Comparison of ENCODE assay signal across 8 cellular contexts in the genomic region with DNA sequence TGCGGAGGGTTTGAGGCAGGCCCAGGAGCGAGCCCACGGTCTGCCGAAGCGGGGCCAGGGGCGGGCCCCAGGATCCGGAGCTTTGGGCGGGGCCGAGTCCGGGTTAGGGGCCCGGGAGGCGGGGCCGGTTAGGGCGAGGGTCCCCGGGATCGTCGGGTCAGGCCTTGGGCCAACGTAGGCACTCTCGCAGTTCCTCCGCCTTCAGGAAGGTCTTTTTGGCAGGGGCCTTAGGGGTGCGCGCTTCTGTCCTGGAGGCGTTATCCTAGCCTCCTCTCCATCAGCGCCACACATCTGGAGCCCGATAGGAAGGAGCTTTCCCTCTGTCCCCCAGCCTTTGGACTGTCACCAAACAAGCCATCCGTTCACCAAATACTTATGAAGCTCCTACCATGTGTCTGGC.
DNase-seq lines count a peak whose midpoint lies in the region; ATAC-seq and TF ChIP-seq lines count a peak whose summit lies in the region.
"Not testable (repeated sequence)": the region's sequence is repeated elsewhere in the genome, so short reads cannot be mapped to it uniquely, and the experiment has no call there.

No MANE protein-coding gene starts in this region.

- not testable (repeated sequence) for H4K20me1 ChIP-seq in Karpas-422 (ENCODE audit: insufficient read depth, low read depth, low read length); SK-N-SH (ENCODE audit: insufficient read depth)

- TF ChIP-seq CTCF in SK-N-SH (IDR thresholded peaks at IDR 0.05); ascending aorta (IDR thresholded peaks at IDR 0.05); esophagus squamous epithelium (IDR thresholded peaks at IDR 0.05); right lobe of liver (IDR thresholded peaks at IDR 0.05); parathyroid adenoma (IDR thresholded peaks at IDR 0.05); transverse colon (IDR thresholded peaks at IDR 0.05): not testable (repeated sequence)

- not testable (repeated sequence) for H2AFZ ChIP-seq in Karpas-422 (ENCODE audit: low read length)
- H2AFZ ChIP-seq in SK-N-SH (ENCODE audit: low read depth), result peak overlapping the region; percentile 90
- peak overlapping the region; percentile 78 for H2AFZ ChIP-seq in parathyroid adenoma

- CTCF ChIA-PET in SK-N-SH (lab: Yijun Ruan, JAX), result interaction anchor here (1.2 kb wide), 1 partner anchor 20 kb away, joined by 3 read pairs; no protein-coding TSS in a partner anchor

- not testable (repeated sequence) for H3K79me2 ChIP-seq in Karpas-422 (ENCODE audit: low read length); SK-N-SH (ENCODE audit: insufficient read depth); parathyroid adenoma

- not testable (repeated sequence) for ATAC-seq in right lobe of liver

- H3K27ac ChIP-seq in Karpas-422 (ENCODE audit: low read length); right lobe of liver: not testable (repeated sequence)
- H3K27ac ChIP-seq in SK-N-SH (ENCODE audit: low read depth in 2 of 2, low read length in 1 of 2) (peak overlapping the region in 1 of 2 experiments; percentile 69; a peak in 1 of 4 replicates), ascending aorta (peak overlapping the region; percentile 83 to 85), esophagus squamous epithelium (peak overlapping the region; percentile 89 to 94 (median 92)), parathyroid adenoma (peak overlapping the region; percentile 39), transverse colon (peak overlapping the region; percentile 84 to 92 (median 89))

- in situ Hi-C loops in transverse colon (cut with MboI; ENCODE audit: low pct_ligation_motif_present in 1 of 4, low pct_unique_long_range_greater_than_20kb in 1 of 4, low sequenced_read_pairs in 3 of 4), result not testable (repeated sequence)

- H3K9me3 ChIP-seq in Karpas-422 (ENCODE audit: low read length); SK-N-SH; ascending aorta; esophagus squamous epithelium; right lobe of liver; parathyroid adenoma (ENCODE audit: control insufficient read depth, low read length); transverse colon: not testable (repeated sequence)

- H3K4me2 ChIP-seq in Karpas-422 (ENCODE audit: low read depth, low read length, poor library complexity, severe bottlenecking), result peak overlapping the region; percentile 59
- H3K4me2 ChIP-seq in SK-N-SH, result peak overlapping the region; percentile 78
- peak overlapping the region; percentile 55 for H3K4me2 ChIP-seq in parathyroid adenoma (ENCODE audit: low read length)

- H3K4me3 ChIP-seq in Karpas-422 (ENCODE audit: low read length) (peak overlapping the region; percentile 59), SK-N-SH (ENCODE audit: low read depth in 2 of 2, low read length in 1 of 2) (peak overlapping the region; percentile 44 to 57), ascending aorta (peak overlapping the region; percentile 77 to 78), esophagus squamous epithelium (peak overlapping the region; percentile 58 to 79 (median 72)), right lobe of liver (peak overlapping the region; percentile 35 to 61 (median 43)), parathyroid adenoma (ENCODE audit: low read depth, low read length) (peak overlapping the region; percentile 50), transverse colon (peak overlapping the region; percentile 21 to 76 (median 44))

- not testable (repeated sequence) for TF ChIP-seq RAD21 in SK-N-SH (IDR thresholded peaks at IDR 0.05; ENCODE audit: low read length)

- TF ChIP-seq POLR2A in esophagus squamous epithelium (IDR thresholded peaks at IDR 0.05); right lobe of liver (IDR thresholded peaks at IDR 0.05); transverse colon (IDR thresholded peaks at IDR 0.05): not testable (repeated sequence)

- not testable (repeated sequence) for H3F3A ChIP-seq in SK-N-SH (replicated peaks; ENCODE audit: insufficient read depth)

- H3K4me1 ChIP-seq in Karpas-422 (ENCODE audit: low read length), result peaks cover 12% of the 10 kb centered on the region
- H3K4me1 ChIP-seq in SK-N-SH (ENCODE audit: control insufficient read depth in 1 of 2, insufficient read depth in 2 of 2, low read depth in 1 of 2, low read length in 1 of 2); ascending aorta; right lobe of liver; parathyroid adenoma; transverse colon: not testable (repeated sequence)
- H3K4me1 ChIP-seq in esophagus squamous epithelium, result peaks cover 0 to 29% (median 8%) of the 10 kb centered on the region in 3 donors

- H3K9ac ChIP-seq in Karpas-422 (ENCODE audit: low read length), result peak overlapping the region; percentile 44; the same call in 1 of the 2 replicates
- not testable (repeated sequence) for H3K9ac ChIP-seq in SK-N-SH, parathyroid adenoma

- DNase-seq in DMS 273 (lab: John Stamatoyannopoulos, UW; ENCODE audit: unreplicated experiment), result peak; percentile 44
- not testable (repeated sequence) for DNase-seq in Karpas-422; ascending aorta (ENCODE audit: low spot score in 2 of 2); esophagus squamous epithelium (lab: John Stamatoyannopoulos, UW); right lobe of liver; transverse colon
- DNase-seq in SK-N-SH, result peak; percentile 38

- POLR2A ChIA-PET in SK-N-SH (lab: Yijun Ruan, JAX), result interaction anchor here (0.7 to 1.5 kb wide), 2 partner anchors 20 to 176 kb away, joined by 3 to 5 read pairs; no protein-coding TSS in a partner anchor

- H3K9me2 ChIP-seq in Karpas-422 (replicated peaks; ENCODE audit: insufficient read depth, low read length); SK-N-SH: not testable (repeated sequence)

- intact Hi-C loops in ascending aorta (cut with DNase I), result loop anchor here (10.0 kb wide), 3 partner anchors 171 to 301 kb away; partner anchors contain the start of genes CDK2AP2, NDUFS8, PITPNM1 and TBX10
- intact Hi-C loops in esophagus squamous epithelium (cut with DNase I); right lobe of liver (cut with DNase I); transverse colon (cut with DNase I; ENCODE audit: low total_unique reads): not testable (repeated sequence)

- not testable (repeated sequence) for H3K36me3 ChIP-seq in Karpas-422 (ENCODE audit: insufficient read depth, low read length); SK-N-SH (replicated peaks in 1 of 2; ENCODE audit: control insufficient read depth in 1 of 2, insufficient read depth in 2 of 2, low read length in 1 of 2); ascending aorta; esophagus squamous epithelium; right lobe of liver; parathyroid adenoma (ENCODE audit: control insufficient read depth, insufficient read depth, low read length); transverse colon

- not testable (repeated sequence) for TF ChIP-seq EP300 in SK-N-SH (IDR thresholded peaks at IDR 0.05; ENCODE audit: borderline replicate concordance in 1 of 2, low read depth in 1 of 2, low read length in 1 of 2); transverse colon (IDR thresholded peaks at IDR 0.05; ENCODE audit: low read depth)

- WGBS in SK-N-SH (ENCODE audit: low lambda C conversion rate), result 1% methylated on average over 12 of the region's 26 CpGs
- 2 to 4% methylated on average over 14 to 20 of the region's 26 CpGs for WGBS in esophagus squamous epithelium, 2 donors
- WGBS in right lobe of liver (ENCODE audit: insufficient coverage, low coverage, low lambda C conversion rate, missing lambda C conversion rate), result 5% methylated on average over 9 of the region's 26 CpGs
- WGBS in transverse colon (ENCODE audit: low coverage in 1 of 2), 2 donors, result 4% methylated on average over 25 of the region's 26 CpGs; no CpG with 5 or more reads in 1 of the 2 donors

- H3K27me3 ChIP-seq in Karpas-422 (ENCODE audit: low read length); SK-N-SH (ENCODE audit: insufficient read depth); ascending aorta; esophagus squamous epithelium; right lobe of liver; parathyroid adenoma (ENCODE audit: control insufficient read depth, insufficient read depth, low read length); transverse colon: not testable (repeated sequence)
